In the genomic region with DNA sequence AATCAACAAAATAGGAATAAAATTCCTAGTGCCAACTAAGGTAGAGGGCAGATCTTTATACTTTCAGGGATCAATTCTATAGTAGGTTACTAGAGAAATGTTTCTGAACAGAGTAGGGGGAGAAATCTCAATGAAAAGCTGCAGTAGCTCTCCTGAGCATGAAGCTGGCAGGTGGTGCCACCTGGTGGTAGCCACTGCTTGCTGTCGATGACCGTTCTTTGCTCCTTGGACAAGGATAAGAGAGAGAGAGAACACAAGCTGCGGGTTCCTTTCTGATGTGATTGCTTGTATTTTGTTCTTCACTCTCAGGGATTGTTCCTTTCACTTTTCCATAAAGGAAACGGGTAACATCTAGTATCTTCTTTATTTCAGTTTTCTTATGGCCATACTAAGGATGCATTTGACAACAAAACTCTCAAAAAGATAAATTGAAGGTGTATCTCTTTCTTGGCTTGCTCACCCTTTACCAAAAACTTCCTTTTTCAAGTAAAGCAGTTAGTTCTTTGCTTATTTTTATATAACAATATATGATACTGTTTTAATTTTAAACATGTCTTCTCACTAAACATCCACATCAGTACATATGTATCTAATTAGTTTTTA, we compare ENCODE assay signal across 9 cellular contexts. TPM values are rescaled to one million over a fixed set of nuclear protein-coding genes. Genes with fewer than 3 reads are reported as not detected.
DNase-seq lines count a peak whose midpoint lies in the region; ATAC-seq and TF ChIP-seq lines count a peak whose summit lies in the region.
"Had no signal": no experiment of that assay in that cellular context is flagged by ENCODE, and none has a peak within 500 bp of the region (broad histone marks: within the 10 kb centered on the region; RNA-seq: fewer than 3 reads in every experiment).

No MANE protein-coding gene starts in this region.

- no peaks in the 10 kb centered on the region for H3K9me3 Mint-ChIP-seq in WTC11
- H3K9me3 Mint-ChIP-seq: stimulated activated naive CD8-positive, alpha-beta T cell treated with anti-CD3 and anti-CD28 coated beads, Interleukin-15, Interleukin-2, amounts not matched to agents 100 ng/mL and 50 ng/mL, for 24 hours had no signal

- POLR2A ChIA-PET in AG04450 (lab: Yijun Ruan, JAX) (interaction anchor here (1.0 kb wide), 1 partner anchor 162 kb away, joined by 5 read pairs; no protein-coding TSS in a partner anchor), WTC11 (lab: Charles Lee) (no interaction called here)

- peaks cover 8% of the 10 kb centered on the region for H3K27me3 ChIP-seq in AG04450 (ENCODE audit: control insufficient read depth, insufficient read depth, low read length)

- H3K4me1 Mint-ChIP-seq in WTC11 = peaks cover 9% of the 10 kb centered on the region

- H3K4me3 Mint-ChIP-seq in WTC11 = no peak overlapping the region
- H3K4me3 Mint-ChIP-seq: stimulated activated naive CD8-positive, alpha-beta T cell treated with anti-CD3 and anti-CD28 coated beads, Interleukin-15, Interleukin-2, amounts not matched to agents 100 ng/mL and 50 ng/mL, for 24 hours had no signal

- peak; percentile 99 for TF ChIP-seq CTCF in AG04450 (IDR thresholded peaks at IDR 0.05; ENCODE audit: low read depth, low read length)
- TF ChIP-seq CTCF in WTC11 (IDR thresholded peaks at IDR 0.05) = peak; percentile 78

- ATAC-seq in GM18517 (IDR thresholded peaks at IDR 0.05; ENCODE audit: unreplicated experiment) (peak; percentile 78), HG03097 (IDR thresholded peaks at IDR 0.05; ENCODE audit: low FRiP score, unreplicated experiment) (peak; percentile 77), WTC11 (peak; percentile 92)

- DNase-seq in AG04450 (ENCODE audit: low read depth, low spot score) = no peak
- DNase-seq in NCI-H2227 (lab: John Stamatoyannopoulos, UW; ENCODE audit: unreplicated experiment) = peak; percentile 87
- DNase-seq in WTC11 (ENCODE audit: low spot score) = peak; percentile 85
- peak; percentile 20 for DNase-seq in central memory CD4-positive, alpha-beta T cell
- DNase-seq in left kidney (ENCODE audit: low read depth, low spot score) = peak; percentile 93
- peak; percentile 21 to 57 (median 22) for DNase-seq in stimulated activated CD4-positive, alpha-beta T cell treated with anti-CD3 and anti-CD28 coated beads, TNF-alpha, amount 100 ng/mL, for 24 hours (ENCODE audit: low read depth in 3 of 3)

- H3K27ac ChIP-seq in AG04450 (ENCODE audit: low read depth, low read length) = no peak overlapping the region

- H3K9me3 ChIP-seq in AG04450 (ENCODE audit: control insufficient read depth, insufficient read depth, low read length) = no peaks in the 10 kb centered on the region

- H3K27ac Mint-ChIP-seq in WTC11 = no peak overlapping the region
- H3K27ac Mint-ChIP-seq: stimulated activated naive CD8-positive, alpha-beta T cell treated with anti-CD3 and anti-CD28 coated beads, Interleukin-15, Interleukin-2, amounts not matched to agents 100 ng/mL and 50 ng/mL, for 24 hours had no signal

- H3K27me3 Mint-ChIP-seq in WTC11 (ENCODE audit: low read depth) = no peaks in the 10 kb centered on the region

- CTCF ChIA-PET in AG04450 (lab: Charles Lee) = interaction anchor here (0.5 to 2.8 kb wide), 35 partner anchors 8 to 708 kb away, joined by 3 to 106 read pairs (median 4); partner anchors contain the start of gene TACR1
- CTCF ChIA-PET in WTC11 (lab: Charles Lee) = interaction anchor here (0.5 to 1.7 kb wide), 36 partner anchors 9 to 719 kb away, joined by 3 to 24 read pairs (median 4); partner anchors contain the start of genes EVA1A and MRPL19

- no peak overlapping the region for H3K4me3 ChIP-seq in AG04450 (ENCODE audit: low read depth, low read length)

- H3K36me3 Mint-ChIP-seq in WTC11 = no peaks in the 10 kb centered on the region

TF ChIP-seq in WTC11, 78 proteins besides CTCF, POLR2A, EP300 and RAD21 (continues in another document):
- TF ChIP-seq NR3C1 (CRISPR knock-in tag; conservative IDR thresholded peaks at IDR 0.05; ENCODE audit: low read depth) (no peak), ZMAT4 (CRISPR knock-in tag; IDR thresholded peaks at IDR 0.05) (no peak), E2F5 (CRISPR knock-in tag; IDR thresholded peaks at IDR 0.05) (no peak)
- TF ChIP-seq, protein P1, sequence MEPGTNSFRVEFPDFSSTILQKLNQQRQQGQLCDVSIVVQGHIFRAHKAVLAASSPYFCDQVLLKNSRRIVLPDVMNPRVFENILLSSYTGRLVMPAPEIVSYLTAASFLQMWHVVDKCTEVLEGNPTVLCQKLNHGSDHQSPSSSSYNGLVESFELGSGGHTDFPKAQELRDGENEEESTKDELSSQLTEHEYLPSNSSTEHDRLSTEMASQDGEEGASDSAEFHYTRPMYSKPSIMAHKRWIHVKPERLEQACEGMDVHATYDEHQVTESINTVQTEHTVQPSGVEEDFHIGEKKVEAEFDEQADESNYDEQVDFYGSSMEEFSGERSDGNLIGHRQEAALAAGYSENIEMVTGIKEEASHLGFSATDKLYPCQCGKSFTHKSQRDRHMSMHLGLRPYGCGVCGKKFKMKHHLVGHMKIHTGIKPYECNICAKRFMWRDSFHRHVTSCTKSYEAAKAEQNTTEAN (CRISPR knock-in tag; IDR thresholded peaks at IDR 0.05) = no peak
- TF ChIP-seq, protein P2, sequence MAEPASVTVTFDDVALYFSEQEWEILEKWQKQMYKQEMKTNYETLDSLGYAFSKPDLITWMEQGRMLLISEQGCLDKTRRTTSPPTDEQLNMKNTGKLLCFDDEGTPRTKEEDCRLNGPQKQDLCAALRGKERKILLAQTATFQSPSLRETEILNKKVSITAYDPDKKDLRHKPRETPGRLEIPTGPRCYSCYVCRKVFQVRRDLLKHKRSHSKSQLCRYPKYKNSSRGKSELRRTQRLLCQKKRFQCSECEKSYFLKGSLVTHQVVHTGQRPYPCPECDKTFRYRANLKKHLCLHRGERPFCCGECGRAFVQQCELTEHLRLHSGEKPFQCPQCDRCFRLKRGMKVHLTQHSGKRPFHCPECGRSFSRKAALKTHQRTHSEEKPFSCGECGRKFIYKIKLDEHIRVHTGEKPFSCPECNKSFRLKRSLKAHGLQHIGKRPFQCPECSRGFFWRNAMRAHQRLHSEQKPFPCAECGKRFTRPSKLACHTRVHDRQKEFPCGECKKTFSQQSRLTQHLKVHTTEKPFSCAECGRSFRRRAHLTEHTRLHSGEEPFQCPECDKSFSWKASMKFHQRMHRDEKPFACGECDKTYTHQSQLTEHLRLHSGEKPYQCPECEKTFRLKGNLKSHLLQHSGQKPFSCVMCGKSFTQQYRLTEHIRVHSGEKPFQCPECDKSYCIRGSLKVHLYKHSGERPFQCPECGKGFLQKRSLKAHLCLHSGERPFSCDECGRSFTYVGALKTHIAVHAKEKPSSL (CRISPR knock-in tag; conservative IDR thresholded peaks at IDR 0.05) = no peak
- TF ChIP-seq, protein P3, sequence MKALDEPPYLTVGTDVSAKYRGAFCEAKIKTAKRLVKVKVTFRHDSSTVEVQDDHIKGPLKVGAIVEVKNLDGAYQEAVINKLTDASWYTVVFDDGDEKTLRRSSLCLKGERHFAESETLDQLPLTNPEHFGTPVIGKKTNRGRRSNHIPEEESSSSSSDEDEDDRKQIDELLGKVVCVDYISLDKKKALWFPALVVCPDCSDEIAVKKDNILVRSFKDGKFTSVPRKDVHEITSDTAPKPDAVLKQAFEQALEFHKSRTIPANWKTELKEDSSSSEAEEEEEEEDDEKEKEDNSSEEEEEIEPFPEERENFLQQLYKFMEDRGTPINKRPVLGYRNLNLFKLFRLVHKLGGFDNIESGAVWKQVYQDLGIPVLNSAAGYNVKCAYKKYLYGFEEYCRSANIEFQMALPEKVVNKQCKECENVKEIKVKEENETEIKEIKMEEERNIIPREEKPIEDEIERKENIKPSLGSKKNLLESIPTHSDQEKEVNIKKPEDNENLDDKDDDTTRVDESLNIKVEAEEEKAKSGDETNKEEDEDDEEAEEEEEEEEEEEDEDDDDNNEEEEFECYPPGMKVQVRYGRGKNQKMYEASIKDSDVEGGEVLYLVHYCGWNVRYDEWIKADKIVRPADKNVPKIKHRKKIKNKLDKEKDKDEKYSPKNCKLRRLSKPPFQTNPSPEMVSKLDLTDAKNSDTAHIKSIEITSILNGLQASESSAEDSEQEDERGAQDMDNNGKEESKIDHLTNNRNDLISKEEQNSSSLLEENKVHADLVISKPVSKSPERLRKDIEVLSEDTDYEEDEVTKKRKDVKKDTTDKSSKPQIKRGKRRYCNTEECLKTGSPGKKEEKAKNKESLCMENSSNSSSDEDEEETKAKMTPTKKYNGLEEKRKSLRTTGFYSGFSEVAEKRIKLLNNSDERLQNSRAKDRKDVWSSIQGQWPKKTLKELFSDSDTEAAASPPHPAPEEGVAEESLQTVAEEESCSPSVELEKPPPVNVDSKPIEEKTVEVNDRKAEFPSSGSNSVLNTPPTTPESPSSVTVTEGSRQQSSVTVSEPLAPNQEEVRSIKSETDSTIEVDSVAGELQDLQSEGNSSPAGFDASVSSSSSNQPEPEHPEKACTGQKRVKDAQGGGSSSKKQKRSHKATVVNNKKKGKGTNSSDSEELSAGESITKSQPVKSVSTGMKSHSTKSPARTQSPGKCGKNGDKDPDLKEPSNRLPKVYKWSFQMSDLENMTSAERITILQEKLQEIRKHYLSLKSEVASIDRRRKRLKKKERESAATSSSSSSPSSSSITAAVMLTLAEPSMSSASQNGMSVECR (CRISPR knock-in tag; IDR thresholded peaks at IDR 0.05; ENCODE audit: borderline replicate concordance) = no peak

RNA-seq across cellular contexts. Expression of gene MRPL19, which starts 18.6 kb away (rescaled TPM):
- 39.4 and 59.1 TPM in 2 replicates for polyA plus RNA-seq in AG04450 (2011; rRNA removed)
- polyA minus RNA-seq in AG04450 (2011; rRNA and poly(A)+ RNA removed) = 14.0 and 27.8 TPM in 2 replicates
- total RNA-seq in WTC11 (2021) = 65.8 to 71.3 TPM (median 70.0 TPM) in 3 replicates
